ENCODE assay signal across 10 cellular contexts in genomic region chr5:179285776-179286162, GRCh38. TPM values are rescaled to one million over a fixed set of nuclear protein-coding genes. Genes with fewer than 3 reads are reported as not detected.
DNase-seq lines count a peak whose midpoint lies in the region; ATAC-seq, FAIRE-seq and TF ChIP-seq lines count a peak whose summit lies in the region.
"Not testable (repeated sequence)": the region's sequence is repeated elsewhere in the genome, so short reads cannot be mapped to it uniquely, and the experiment has no call there.
"Had no signal": no experiment of that assay in that cellular context is flagged by ENCODE, and none has a peak within 500 bp of the region (broad histone marks: within the 10 kb centered on the region; RNA-seq: fewer than 3 reads in every experiment).

No MANE protein-coding gene starts in this region.

- H3K4me3 Mint-ChIP-seq in brain: not testable (repeated sequence)
- H3K4me3 Mint-ChIP-seq in nephron progenitor cell: peak overlapping the region; percentile 68

- TF ChIP-seq POLR2A in spleen (IDR thresholded peaks at IDR 0.05); vagina (IDR thresholded peaks at IDR 0.05): not testable (repeated sequence)

- 60 to 75% (median 67%) methylated on average over 11 of the region's 11 CpGs for WGBS in psoas muscle, 3 donors
- WGBS in spleen, 5 donors: 82 to 93% (median 89%) methylated on average over 11 of the region's 11 CpGs

- not testable (repeated sequence) for H3K9ac ChIP-seq in BLaER1; kidney (ENCODE audit: low read length in 2 of 2)

- peak overlapping the region; percentile 82 for H3K4me2 ChIP-seq in BLaER1

- H3K36me3 ChIP-seq in BLaER1; cardiac muscle cell; kidney (ENCODE audit: control insufficient read depth in 1 of 2, insufficient read depth in 2 of 2, low read length in 2 of 2); psoas muscle (ENCODE audit: insufficient read depth in 1 of 2, low read depth in 1 of 2); spleen; vagina: not testable (repeated sequence)

- ATAC-seq in psoas muscle: not testable (repeated sequence)

- DNase-seq in cardiac muscle cell (ENCODE audit: low read depth in 1 of 2, low spot score in 1 of 2); nephron progenitor cell; psoas muscle; vagina (ENCODE audit: extremely low spot score in 2 of 2): not testable (repeated sequence)
- peak; percentile 40 for DNase-seq in kidney
- DNase-seq in spleen: peak; percentile 36

- not testable (repeated sequence) for H3K27me3 Mint-ChIP-seq in brain
- peaks cover 11% of the 10 kb centered on the region for H3K27me3 Mint-ChIP-seq in nephron progenitor cell (ENCODE audit: low read depth, poor library complexity)

- not testable (repeated sequence) for FAIRE-seq in kidney (lab: Jason Lieb, UNC)

- H3K36me3 Mint-ChIP-seq in brain; nephron progenitor cell (ENCODE audit: low read depth): not testable (repeated sequence)

- H3K27me3 ChIP-seq in BLaER1; cardiac muscle cell; psoas muscle (ENCODE audit: insufficient read depth in 3 of 3, low read length in 2 of 3); spleen (replicated peaks in 1 of 7); vagina: not testable (repeated sequence)

- not testable (repeated sequence) for H3K9me3 ChIP-seq in BLaER1; cardiac muscle cell (ENCODE audit: low read depth); kidney (ENCODE audit: control insufficient read depth in 1 of 2, low read length in 2 of 2); psoas muscle; spleen; vagina

- H3K4me1 Mint-ChIP-seq in brain: peaks cover 33% of the 10 kb centered on the region
- H3K4me1 Mint-ChIP-seq in nephron progenitor cell: peaks cover 68% of the 10 kb centered on the region

- H3K4me3 ChIP-seq in BLaER1; cardiac muscle cell; kidney (ENCODE audit: low read length in 2 of 2); psoas muscle; spleen; vagina: not testable (repeated sequence)

- intact Hi-C loops in kidney (cut with DNase I); psoas muscle (cut with DNase I); spleen (cut with DNase I; ENCODE audit: low total_unique reads); vagina (cut with DNase I): not testable (repeated sequence)

- not testable (repeated sequence) for H3K27ac ChIP-seq in BLaER1
- H3K27ac ChIP-seq in cardiac muscle cell (peak overlapping the region; percentile 88), kidney (ENCODE audit: low read depth in 2 of 2, low read length in 2 of 2) (peak overlapping the region in 1 of 2 donors; percentile 3), psoas muscle (peak overlapping the region; percentile 66), spleen (peak overlapping the region in 4 of 8 donors; percentile 14 to 45 (median 36)), vagina (peak overlapping the region; percentile 27)

- TF ChIP-seq CTCF in brain (conservative IDR thresholded peaks at IDR 0.05); cardiac muscle cell (IDR thresholded peaks at IDR 0.05; ENCODE audit: low read depth, low read length); kidney (IDR thresholded peaks at IDR 0.05; ENCODE audit: borderline replicate concordance, extremely low read depth, insufficient read depth); nephron progenitor cell (IDR thresholded peaks at IDR 0.05); psoas muscle (IDR thresholded peaks at IDR 0.05); spleen (IDR thresholded peaks at IDR 0.05 in 8 of 11, conservative IDR thresholded peaks at IDR 0.05 in 3 of 11); vagina (IDR thresholded peaks at IDR 0.05): not testable (repeated sequence)

- H3K4me1 ChIP-seq in BLaER1: peaks cover 62% of the 10 kb centered on the region
- H3K4me1 ChIP-seq in cardiac muscle cell (ENCODE audit: low read depth): peaks cover 25% of the 10 kb centered on the region
- not testable (repeated sequence) for H3K4me1 ChIP-seq in kidney (ENCODE audit: control insufficient read depth in 1 of 2, insufficient read depth in 1 of 2, low read depth in 1 of 2, low read length in 2 of 2)
- H3K4me1 ChIP-seq in psoas muscle: peaks cover 36% of the 10 kb centered on the region
- H3K4me1 ChIP-seq in spleen: peaks cover 0 to 21% (median 0%) of the 10 kb centered on the region in 6 donors
- peaks cover 43% of the 10 kb centered on the region for H3K4me1 ChIP-seq in vagina

- H3K9me3 Mint-ChIP-seq in brain: not testable (repeated sequence)
- H3K9me3 Mint-ChIP-seq in nephron progenitor cell: peaks cover 12% of the 10 kb centered on the region

- H3K27ac Mint-ChIP-seq in brain: peak overlapping the region in 4 of 5 experiments; percentile 22 to 89 (median 50)
- peak overlapping the region; percentile 99 for H3K27ac Mint-ChIP-seq in nephron progenitor cell

- H4K20me1 ChIP-seq in BLaER1: peaks cover 24% of the 10 kb centered on the region

RNA-seq across cellular contexts. Expression of gene ADAMTS2, which starts 59.5 kb away (rescaled TPM):
- polyA plus RNA-seq in brain (ENCODE audit: insufficient read depth, low read depth, low replicate concordance): 2.2 TPM
- total RNA-seq in cardiac muscle cell: 2.5 and 8.8 TPM in 2 replicates
- polyA plus RNA-seq in cardiac muscle cell: 3.1 and 7.0 TPM in 2 replicates
- 13.6 TPM for total RNA-seq in kidney
- 2.0 TPM for polyA plus RNA-seq in kidney (ENCODE audit: insufficient read depth, low read depth, low replicate concordance)
- total RNA-seq in psoas muscle: 1 to 10 TPM; 1.9 to 3.7 (median 2.5) TPM
- polyA plus RNA-seq in psoas muscle: 1 to 10 TPM in 1 of 3 donors, under 1 TPM in 2; 0.83 to 2.0 (median 0.97) TPM
- total RNA-seq in spleen: 100 to 1,000 TPM in 1 of 7 donors, 10 to 100 TPM in 6; 44.0 to 101 (median 64.5) TPM
- polyA plus RNA-seq in spleen: 10 to 100 TPM in 1 of 3 donors, 1 to 10 TPM in 2; 4.0 to 16.8 (median 4.4) TPM
- total RNA-seq in vagina: 17.4 TPM
- total RNA-seq: CD8-positive, alpha-beta memory T cell; PC-9 had no signal
- polyA plus RNA-seq: CD8-positive, alpha-beta memory T cell had no signal
